ENCODE assay signal across 8 cellular contexts in genomic region chr11:47409440-47410403, GRCh38. TPM values are rescaled to one million over a fixed set of nuclear protein-coding genes. Genes with fewer than 3 reads are reported as not detected.
DNase-seq lines count a peak whose midpoint lies in the region; ATAC-seq lines count a peak whose summit lies in the region.

No MANE protein-coding gene starts in this region.

- H3K4me3 ChIP-seq in BLaER1 treated with 17β-estradiol and CSF1 and Interleukin-3, amounts not matched to agents 10 nM and 100 nM = peak overlapping the region; percentile 67 to 91 (median 78)
- H3K4me3 ChIP-seq in MG63 = peak overlapping the region; percentile 86
- H3K4me3 ChIP-seq in ectodermal cell (ENCODE audit: insufficient read depth, low read depth, low read length) = peak overlapping the region; percentile 71
- peak overlapping the region; percentile 86 for H3K4me3 ChIP-seq in neuron (ENCODE audit: low read length)

- no peaks in the 10 kb centered on the region for H3K27me3 ChIP-seq in BLaER1 treated with 17β-estradiol and CSF1 and Interleukin-3, amounts not matched to agents 10 nM and 100 nM
- H3K27me3 ChIP-seq in MG63 (no peaks in the 10 kb centered on the region), ectodermal cell (ENCODE audit: control insufficient read depth, insufficient read depth, low read length, poor library complexity, severe bottlenecking) (no peaks in the 10 kb centered on the region), neuron (ENCODE audit: insufficient read depth, low read length) (no peaks in the 10 kb centered on the region)

- no peaks in the 10 kb centered on the region for H3K9me3 ChIP-seq in BLaER1 treated with 17β-estradiol and CSF1 and Interleukin-3, amounts not matched to agents 10 nM and 100 nM (replicated peaks in 1 of 11)
- H3K9me3 ChIP-seq in MG63 (no peaks in the 10 kb centered on the region), ectodermal cell (ENCODE audit: control insufficient read depth, low read length) (no peaks in the 10 kb centered on the region), neuron (ENCODE audit: low read length) (no peaks in the 10 kb centered on the region)

- no peak for ATAC-seq in GM21381 (IDR thresholded peaks at IDR 0.05; ENCODE audit: unreplicated experiment)

- H4K20me1 ChIP-seq in BLaER1 treated with 17β-estradiol and CSF1 and Interleukin-3, amounts not matched to agents 10 nM and 100 nM = peaks cover 7 to 53% (median 27%) of the 10 kb centered on the region in 11 experiments; a peak in 21 of 22 replicates

- peaks cover 61 to 90% (median 74%) of the 10 kb centered on the region in 10 experiments for H3K4me1 ChIP-seq in BLaER1 treated with 17β-estradiol and CSF1 and Interleukin-3, amounts not matched to agents 10 nM and 100 nM
- H3K4me1 ChIP-seq in ectodermal cell (ENCODE audit: control insufficient read depth, insufficient read depth, low read length) (peaks cover 8% of the 10 kb centered on the region), neuron (ENCODE audit: insufficient read depth, low read length) (peaks cover 15% of the 10 kb centered on the region)

- peak overlapping the region; percentile 86 to 100 (median 98) for H3K4me2 ChIP-seq in BLaER1 treated with 17β-estradiol and CSF1 and Interleukin-3, amounts not matched to agents 10 nM and 100 nM

- peak overlapping the region; percentile 7 to 98 (median 94); a peak in 20 of 22 replicates for H3K27ac ChIP-seq in BLaER1 treated with 17β-estradiol and CSF1 and Interleukin-3, amounts not matched to agents 10 nM and 100 nM
- H3K27ac ChIP-seq in ectodermal cell (ENCODE audit: insufficient read depth, low read depth, low read length, poor library complexity, severe bottlenecking) = no peak overlapping the region

- H2AFZ ChIP-seq in neuron (ENCODE audit: low read depth, low read length) = no peak overlapping the region

- H3K36me3 ChIP-seq in BLaER1 treated with 17β-estradiol and CSF1 and Interleukin-3, amounts not matched to agents 10 nM and 100 nM = peaks cover 13 to 47% (median 40%) of the 10 kb centered on the region in 11 experiments; a peak in 21 of 22 replicates
- H3K36me3 ChIP-seq in MG63 (peaks cover 46% of the 10 kb centered on the region), ectodermal cell (ENCODE audit: control insufficient read depth, insufficient read depth, low read length) (no peaks in the 10 kb centered on the region), neuron (ENCODE audit: insufficient read depth, low read length) (peaks cover 11% of the 10 kb centered on the region)

- WGBS in ectodermal cell, 2 experiments = 93% methylated on average over 32 of the region's 32 CpGs

- DNase-seq in MG63 (peak; percentile 36), HK-2 (ENCODE audit: unreplicated experiment) (no peak), ecto neural progenitor cell (ENCODE audit: low spot score) (no peak)
- no peak for DNase-seq in stimulated activated naive CD4-positive, alpha-beta T cell (lab: John Stamatoyannopoulos, UW)

- peak overlapping the region; percentile 85 to 94 (median 90) for H3K9ac ChIP-seq in BLaER1 treated with 17β-estradiol and CSF1 and Interleukin-3, amounts not matched to agents 10 nM and 100 nM

RNA-seq across cellular contexts. Expression of gene SLC39A13, which starts 1.3 kb away (rescaled TPM):
- total RNA-seq in MG63 (2014; rRNA removed; shearing (Covaris generic); ENCODE audit: low replicate concordance) = 34.0 and 51.1 TPM in 2 replicates
- 33.2 TPM for polyA plus RNA-seq in ectodermal cell (2013, experiment 1 of 4)
- polyA plus RNA-seq in ectodermal cell (2013, experiment 2 of 4) = 27.7 TPM
- polyA plus RNA-seq in ectodermal cell (2013, experiment 3 of 4) = 27.8 TPM
- polyA plus RNA-seq in ectodermal cell (2013, experiment 4 of 4) = 31.4 TPM

RNA-seq across cellular contexts. Expression of gene PSMC3, which starts 16.5 kb away (rescaled TPM):
- 147 and 165 TPM in 2 replicates for total RNA-seq in MG63 (2014; rRNA removed; shearing (Covaris generic); ENCODE audit: low replicate concordance)
- polyA plus RNA-seq in ectodermal cell (2013, experiment 1 of 4) = 184 TPM
- polyA plus RNA-seq in ectodermal cell (2013, experiment 2 of 4) = 172 TPM
- polyA plus RNA-seq in ectodermal cell (2013, experiment 3 of 4) = 117 TPM
- 119 TPM for polyA plus RNA-seq in ectodermal cell (2013, experiment 4 of 4)

RNA-seq across cellular contexts. Expression of gene SPI1, which starts 31.4 kb away (rescaled TPM):
- total RNA-seq in MG63 (2014; rRNA removed; shearing (Covaris generic); ENCODE audit: low replicate concordance) = not detected in 2 replicates
- polyA plus RNA-seq in ectodermal cell (2013, experiment 1 of 4) = not detected
- not detected for polyA plus RNA-seq in ectodermal cell (2013, experiment 2 of 4)
- polyA plus RNA-seq in ectodermal cell (2013, experiment 3 of 4) = not detected
- not detected for polyA plus RNA-seq in ectodermal cell (2013, experiment 4 of 4)

RNA-seq across cellular contexts. Expression of gene RAPSN, which starts 39.2 kb away (rescaled TPM):
- total RNA-seq in MG63 (2014; rRNA removed; shearing (Covaris generic); ENCODE audit: low replicate concordance) = 0.16 TPM in 1 of 2 replicates, not detected in the other
- not detected for polyA plus RNA-seq in ectodermal cell (2013, experiment 1 of 4)
- not detected for polyA plus RNA-seq in ectodermal cell (2013, experiment 2 of 4)
- polyA plus RNA-seq in ectodermal cell (2013, experiment 3 of 4) = not detected
- polyA plus RNA-seq in ectodermal cell (2013, experiment 4 of 4) = not detected

RNA-seq across cellular contexts. Expression of gene MYBPC3, which starts 57.2 kb away (rescaled TPM):
- not detected in 2 replicates for total RNA-seq in MG63 (2014; rRNA removed; shearing (Covaris generic); ENCODE audit: low replicate concordance)
- not detected for polyA plus RNA-seq in ectodermal cell (2013, experiment 1 of 4)
- polyA plus RNA-seq in ectodermal cell (2013, experiment 2 of 4) = 0.25 TPM
- polyA plus RNA-seq in ectodermal cell (2013, experiment 3 of 4) = 0.11 TPM
- 0.12 TPM for polyA plus RNA-seq in ectodermal cell (2013, experiment 4 of 4)
